In genomic region chr16:31206776-31207175, GRCh38 we compare ENCODE assay signal across 1 cellular context.
A peak's percentile ranks its signal among the peaks of the same experiment; 100 is the strongest.
TF ChIP-seq lines count a peak whose summit lies in the region.

No MANE protein-coding gene starts in this region.

TF ChIP-seq in HepG2, 621 proteins besides CTCF, POLR2A, EP300 and RAD21 (continued from another document and continues in another):
- TF ChIP-seq ZNF609 (CRISPR knock-in tag; IDR thresholded peaks at IDR 0.05; ENCODE audit: borderline replicate concordance), result peak; percentile 44; the same call in 1 of the 2 replicates
- TF ChIP-seq MTF2 (CRISPR knock-in tag; IDR thresholded peaks at IDR 0.05; ENCODE audit: borderline replicate concordance), result no peak
- TF ChIP-seq CHD4 (IDR thresholded peaks at IDR 0.05; ENCODE audit: borderline replicate concordance, low read length), result no peak
- TF ChIP-seq PAXIP1 (CRISPR knock-in tag; conservative IDR thresholded peaks at IDR 0.05), result peak; percentile 60; the same call in 1 of the 2 replicates
- TF ChIP-seq SATB2 (CRISPR knock-in tag; IDR thresholded peaks at IDR 0.05), result no peak
- TF ChIP-seq MBNL3 (CRISPR knock-in tag; conservative IDR thresholded peaks at IDR 0.05), result no peak
- TF ChIP-seq GABPB1 (CRISPR knock-in tag; IDR thresholded peaks at IDR 0.05), result no peak
- TF ChIP-seq ARNTL (CRISPR knock-in tag; IDR thresholded peaks at IDR 0.05), result no peak; the same call in 1 of the 2 replicates
- no peak for TF ChIP-seq BRD4 (CRISPR knock-in tag; IDR thresholded peaks at IDR 0.05)
- no peak for TF ChIP-seq SNAPC5 (CRISPR knock-in tag; IDR thresholded peaks at IDR 0.05; ENCODE audit: borderline replicate concordance)
- peak; percentile 57; the same call in 1 of the 2 replicates for TF ChIP-seq ZNF512 (CRISPR knock-in tag; IDR thresholded peaks at IDR 0.05)
- TF ChIP-seq ZNF549 (CRISPR knock-in tag; IDR thresholded peaks at IDR 0.05), result no peak
- no peak for TF ChIP-seq ARID2 (CRISPR knock-in tag; IDR thresholded peaks at IDR 0.05; ENCODE audit: borderline replicate concordance)
- no peak for TF ChIP-seq RBM22 (optimal IDR thresholded peaks at IDR 0.05; ENCODE audit: low read length)
- TF ChIP-seq ZNF441 (CRISPR knock-in tag; IDR thresholded peaks at IDR 0.05; ENCODE audit: borderline replicate concordance), result no peak
- TF ChIP-seq POLR2G (IDR thresholded peaks at IDR 0.05; ENCODE audit: low read depth, low read length), result no peak
- TF ChIP-seq NFKB2 (CRISPR knock-in tag; IDR thresholded peaks at IDR 0.05; ENCODE audit: borderline replicate concordance), result no peak
- peak; percentile 82 for TF ChIP-seq ARID5B (CRISPR knock-in tag; IDR thresholded peaks at IDR 0.05)
- no peak; the same call in 1 of the 2 replicates for TF ChIP-seq KLF6 (CRISPR knock-in tag; IDR thresholded peaks at IDR 0.05)
- no peak for TF ChIP-seq HES4 (CRISPR knock-in tag; IDR thresholded peaks at IDR 0.05; ENCODE audit: borderline replicate concordance)
- TF ChIP-seq ZBTB33 (CRISPR knock-in tag; IDR thresholded peaks at IDR 0.05), result no peak
- TF ChIP-seq ZNF138 (CRISPR knock-in tag; IDR thresholded peaks at IDR 0.05; ENCODE audit: low read depth), result no peak
- TF ChIP-seq CC2D1A (CRISPR knock-in tag; IDR thresholded peaks at IDR 0.05), result no peak
- no peak for TF ChIP-seq NRL (CRISPR knock-in tag; IDR thresholded peaks at IDR 0.05; ENCODE audit: borderline replicate concordance)
- no peak for TF ChIP-seq NKX3-1 (CRISPR knock-in tag; IDR thresholded peaks at IDR 0.05)
- no peak for TF ChIP-seq SMC3 (IDR thresholded peaks at IDR 0.05; ENCODE audit: low read length)
- no peak for TF ChIP-seq ZNF431 (CRISPR knock-in tag; IDR thresholded peaks at IDR 0.05; ENCODE audit: borderline replicate concordance, low read depth)
- TF ChIP-seq HNF1B (CRISPR knock-in tag; IDR thresholded peaks at IDR 0.05), result 0 out of 2 replicates have a peak, but pooled peaks have one; percentile 22
- no peak for TF ChIP-seq ZNF496 (CRISPR knock-in tag; IDR thresholded peaks at IDR 0.05; ENCODE audit: insufficient replicate concordance)
- peak in 1 of 2 experiments; percentile 66; a peak in 1 of 4 replicates for TF ChIP-seq KLF16 (CRISPR knock-in tag; IDR thresholded peaks at IDR 0.05)
- peak; percentile 49; the same call in 1 of the 2 replicates for TF ChIP-seq MYC (CRISPR knock-in tag; IDR thresholded peaks at IDR 0.05; ENCODE audit: borderline replicate concordance)
- peak; percentile 58; the same call in 1 of the 2 replicates for TF ChIP-seq NR2F2 (IDR thresholded peaks at IDR 0.05; ENCODE audit: borderline replicate concordance, low read depth)
- TF ChIP-seq TFDP2 (CRISPR knock-in tag; IDR thresholded peaks at IDR 0.05), result no peak
- no peak for TF ChIP-seq NR1H2 (CRISPR knock-in tag; IDR thresholded peaks at IDR 0.05; ENCODE audit: borderline replicate concordance, low read depth)
- TF ChIP-seq ZFP91 (CRISPR knock-in tag; IDR thresholded peaks at IDR 0.05; ENCODE audit: borderline replicate concordance), result no peak
- TF ChIP-seq ZNF460 (CRISPR knock-in tag; IDR thresholded peaks at IDR 0.05; ENCODE audit: borderline replicate concordance), result no peak
- TF ChIP-seq NBN (conservative IDR thresholded peaks at IDR 0.05), result no peak
- no peak for TF ChIP-seq ZIK1 (CRISPR knock-in tag; IDR thresholded peaks at IDR 0.05; ENCODE audit: borderline replicate concordance, low read depth)
- no peak for TF ChIP-seq ELF1 (CRISPR knock-in tag; IDR thresholded peaks at IDR 0.05)
- TF ChIP-seq JDP2 (CRISPR knock-in tag; IDR thresholded peaks at IDR 0.05; ENCODE audit: borderline replicate concordance), result no peak
- no peak for TF ChIP-seq SRF (IDR thresholded peaks at IDR 0.05; ENCODE audit: low read depth, low read length)
- no peak for TF ChIP-seq ZNF790 (CRISPR knock-in tag; IDR thresholded peaks at IDR 0.05; ENCODE audit: borderline replicate concordance)
- TF ChIP-seq HDAC2 (CRISPR knock-in tag; IDR thresholded peaks at IDR 0.05), result peak; percentile 77; the same call in 1 of the 2 replicates
